ENCODE assay signal across 13 cellular contexts in genomic region chr7:45347804-45348203, GRCh38.
DNase-seq lines count a peak whose midpoint lies in the region; ATAC-seq lines count a peak whose summit lies in the region.
"Had no signal": no experiment of that assay in that cellular context is flagged by ENCODE, and none has a peak within 500 bp of the region (broad histone marks: within the 10 kb centered on the region; RNA-seq: fewer than 3 reads in every experiment).

No MANE protein-coding gene starts in this region.

- no peak overlapping the region for H3K23ac ChIP-seq in mesendoderm (ENCODE audit: low read length)

- H3K9ac ChIP-seq in mesendoderm (ENCODE audit: low read length) = no peak overlapping the region

- no peak overlapping the region for H4K5ac ChIP-seq in mesendoderm (ENCODE audit: low read length)

- no peak overlapping the region for H2BK5ac ChIP-seq in mesendoderm (ENCODE audit: low read length)

- peaks cover 4% of the 10 kb centered on the region for H3K4me1 ChIP-seq in mesendoderm (ENCODE audit: control insufficient read depth, low read depth, low read length)
- H3K4me1 ChIP-seq: ascending aorta, vagina had no signal

- peak; percentile 81 for DNase-seq in EL
- peak; percentile 34 for DNase-seq in LoVo (ENCODE audit: low spot score)
- peak; percentile 63 for DNase-seq in amniotic stem cell (lab: John Stamatoyannopoulos, UW)
- DNase-seq in mesendoderm = peak; percentile 95
- DNase-seq in DMS114 treated with DMSO at 0.1 percent for 48 hours (lab: John Stamatoyannopoulos, UW; ENCODE audit: unreplicated experiment) = no peak
- no peak for DNase-seq in left colon
- no peak for DNase-seq in effector CD4-positive, alpha-beta T cell
- DNase-seq: MV-4-11, WERI-Rb-1 had no signal

- no peak overlapping the region for H3K18ac ChIP-seq in mesendoderm (ENCODE audit: low read length)

- H3K36me3 ChIP-seq in mesendoderm (ENCODE audit: control insufficient read depth, insufficient read depth, low read length) = no peaks in the 10 kb centered on the region
- H3K36me3 ChIP-seq: ascending aorta, vagina, WERI-Rb-1 had no signal

- no peak overlapping the region for H3K4ac ChIP-seq in mesendoderm (ENCODE audit: low read depth, low read length)

- H2BK120ac ChIP-seq in mesendoderm (ENCODE audit: low read depth, low read length) = no peak overlapping the region

- no peaks in the 10 kb centered on the region for H3K79me2 ChIP-seq in mesendoderm (ENCODE audit: control insufficient read depth, insufficient read depth, low read length)

- no peaks in the 10 kb centered on the region for H3K27me3 ChIP-seq in mesendoderm (ENCODE audit: insufficient read depth, low read length, poor library complexity)
- H3K27me3 ChIP-seq: ascending aorta, vagina had no signal

- H4K8ac ChIP-seq in mesendoderm (ENCODE audit: low read depth, low read length) = no peak overlapping the region

- intact Hi-C loops in left colon (cut with DNase I, micrococcal nuclease) = no loop called here

- ATAC-seq in left colon = no peak
- ATAC-seq: natural killer cell treated with Interleukin-12 subunit alpha and Interleukin-12 subunit beta and Interleukin-15 and Interleukin-18, amount 100 ng/mL, for 72 hours had no signal

- WGBS in mesendoderm (ENCODE audit: extremely low coverage, insufficient coverage, low lambda C conversion rate) = no CpG with 5 or more reads among the region's 2 CpGs

- peak overlapping the region; percentile 11 for H3K27ac ChIP-seq in mesendoderm (ENCODE audit: low read depth, low read length)
- H3K27ac ChIP-seq: ascending aorta, skin epidermis, vagina, WERI-Rb-1 had no signal

- H3K4me2 ChIP-seq in mesendoderm (ENCODE audit: low read length) = no peak overlapping the region

- no peak overlapping the region for H2BK15ac ChIP-seq in mesendoderm (replicated peaks; ENCODE audit: low read depth)

- no peak overlapping the region for H3K56ac ChIP-seq in mesendoderm (ENCODE audit: low read length)

- H3K4me3 ChIP-seq in mesendoderm (ENCODE audit: low read length) = no peak overlapping the region
- H3K4me3 ChIP-seq: ascending aorta, skin epidermis, vagina had no signal

- H2AK5ac ChIP-seq in mesendoderm (ENCODE audit: low read length) = no peak overlapping the region

- H3K79me1 ChIP-seq in mesendoderm (ENCODE audit: low read length) = no peaks in the 10 kb centered on the region

Comparison
In these comparisons a context has a peak if more than half of its experiments do, and no peak if none do; other contexts are left out.
1. DNase-seq: peak in EL (single experiment), LoVo (single experiment), amniotic stem cell (single experiment) and mesendoderm (single experiment); none in DMS114 treated with DMSO at 0.1 percent for 48 hours (single experiment), left colon (0 of 2) and effector CD4-positive, alpha-beta T cell (single experiment).